In genomic region chrX:45849261-45849660, GRCh38 we compare ENCODE assay signal across 8 cellular contexts.
DNase-seq lines count a peak whose midpoint lies in the region; ATAC-seq, FAIRE-seq and TF ChIP-seq lines count a peak whose summit lies in the region.

No MANE protein-coding gene starts in this region.

- peak; percentile 37 to 38; a peak in 4 of 5 replicates for TF ChIP-seq RAD21 in A549 (conservative IDR thresholded peaks at IDR 0.05 in 1 of 2, IDR thresholded peaks at IDR 0.05 in 1 of 2)

- POLR2A ChIA-PET in A549 (lab: Yijun Ruan, JAX): interaction anchor here (1.0 to 2.0 kb wide), 3 partner anchors 471 to 528 kb away, joined by 4 to 12 read pairs (median 8); no protein-coding TSS in a partner anchor
- POLR2A ChIA-PET in activated naive CD8-positive, alpha-beta T cell treated with anti-CD3 and anti-CD28 coated beads, Interleukin-2, amount 10 ng/mL, durations not matched to agents 7 days and 5 days (lab: Charles Lee): interaction anchor here (1.3 kb wide), 1 partner anchor 79 kb away, joined by 3 read pairs; no protein-coding TSS in a partner anchor

- peak; percentile 51 for TF ChIP-seq CTCF in A549 (IDR thresholded peaks at IDR 0.05)
- TF ChIP-seq CTCF in upper lobe of left lung (IDR thresholded peaks at IDR 0.05): peak in 4 of 6 experiments; percentile 12 to 32 (median 26)

- in situ Hi-C loops in G401 (cut with HindIII; ENCODE audit: low sequenced_read_pairs): no loop called here

- peak; percentile 43 to 76 for DNase-seq in A549 (ENCODE audit: low read depth in 1 of 2, low spot score in 1 of 2)
- DNase-seq in G401 (ENCODE audit: low spot score): peak; percentile 42
- DNase-seq in NCI-H345 (lab: John Stamatoyannopoulos, UW): peak; percentile 35
- DNase-seq in activated naive CD8-positive, alpha-beta T cell treated with anti-CD3 and anti-CD28 coated beads, Interleukin-2, amount 10 ng/mL, durations not matched to agents 7 days and 5 days: no peak
- DNase-seq in iPS-NIHi11 (ENCODE audit: low spot score): peak; percentile 8
- DNase-seq in upper lobe of left lung: peak in 1 of 2 donors; percentile 28

- TF ChIP-seq EP300 in A549 (IDR thresholded peaks at IDR 0.05) (no peak), upper lobe of left lung (IDR thresholded peaks at IDR 0.05) (no peak)

- FAIRE-seq in A549 (lab: Jason Lieb, UNC): peak; percentile 93

- peak overlapping the region; percentile 99 for H3K4me3 ChIP-seq in A549
- H3K4me3 ChIP-seq in upper lobe of left lung: peak overlapping the region in 2 of 4 donors; percentile 62 to 68

- H3K27me3 ChIP-seq in upper lobe of left lung: peaks cover 0 to 15% (median 0%) of the 10 kb centered on the region in 4 donors

- H3K9me3 Mint-ChIP-seq in activated naive CD8-positive, alpha-beta T cell treated with anti-CD3 and anti-CD28 coated beads, Interleukin-2, amount 10 ng/mL, durations not matched to agents 7 days and 5 days: no peaks in the 10 kb centered on the region

- H3K9me3 ChIP-seq in A549: no peaks in the 10 kb centered on the region
- H3K9me3 ChIP-seq in upper lobe of left lung: peaks cover 0 to 3% (median 0%) of the 10 kb centered on the region in 4 donors

- H3K4me1 ChIP-seq in A549 (peaks cover 45% of the 10 kb centered on the region), upper lobe of left lung (peaks cover 0 to 19% (median 0%) of the 10 kb centered on the region in 4 donors)

- H3K4me2 ChIP-seq in A549: peak overlapping the region; percentile 66

- peak overlapping the region; percentile 86 for H3K27ac Mint-ChIP-seq in activated naive CD8-positive, alpha-beta T cell treated with anti-CD3 and anti-CD28 coated beads, Interleukin-2, amount 10 ng/mL, durations not matched to agents 7 days and 5 days

- H3K27me3 Mint-ChIP-seq in activated naive CD8-positive, alpha-beta T cell treated with anti-CD3 and anti-CD28 coated beads, Interleukin-2, amount 10 ng/mL, durations not matched to agents 7 days and 5 days: peaks cover 2% of the 10 kb centered on the region

- H3K27ac ChIP-seq in A549: peak overlapping the region; percentile 96 to 99
- no peak overlapping the region for H3K27ac ChIP-seq in upper lobe of left lung

- H3K4me3 Mint-ChIP-seq in activated naive CD8-positive, alpha-beta T cell treated with anti-CD3 and anti-CD28 coated beads, Interleukin-2, amount 10 ng/mL, durations not matched to agents 7 days and 5 days: peak overlapping the region; percentile 93

- H3K4me1 Mint-ChIP-seq in activated naive CD8-positive, alpha-beta T cell treated with anti-CD3 and anti-CD28 coated beads, Interleukin-2, amount 10 ng/mL, durations not matched to agents 7 days and 5 days: peaks cover 16% of the 10 kb centered on the region

- TF ChIP-seq POLR2A in A549 (IDR thresholded peaks at IDR 0.05; ENCODE audit: low read length): no peak
- no peak for TF ChIP-seq POLR2A in upper lobe of left lung (IDR thresholded peaks at IDR 0.05)

- no peaks in the 10 kb centered on the region for H3K36me3 Mint-ChIP-seq in activated naive CD8-positive, alpha-beta T cell treated with anti-CD3 and anti-CD28 coated beads, Interleukin-2, amount 10 ng/mL, durations not matched to agents 7 days and 5 days

- WGBS in A549 (ENCODE audit: missing lambda C conversion rate): 0% methylated on average over 4 of the region's 4 CpGs
- 10 to 22% methylated on average over 4 of the region's 4 CpGs for WGBS in upper lobe of left lung, 2 donors

- CTCF ChIA-PET in A549 (lab: Yijun Ruan, JAX): interaction anchor here (0.6 to 3.2 kb wide), 9 partner anchors 9 to 527 kb away, joined by 3 to 20 read pairs (median 3); no protein-coding TSS in a partner anchor

- H3K36me3 ChIP-seq in upper lobe of left lung: no peaks in the 10 kb centered on the region

- peak in 1 of 2 experiments; percentile 20; a peak in 3 of 6 replicates for ATAC-seq in A549
- no peak for ATAC-seq in activated naive CD8-positive, alpha-beta T cell treated with anti-CD3 and anti-CD28 coated beads, Interleukin-2, amount 10 ng/mL, durations not matched to agents 7 days and 5 days (ENCODE audit: low read depth)
- ATAC-seq in upper lobe of left lung (ENCODE audit: low FRiP score in 2 of 2): peak; percentile 44 to 52
- no peak for ATAC-seq in GM21786 (IDR thresholded peaks at IDR 0.05; ENCODE audit: unreplicated experiment)
- ATAC-seq in GM18907 (IDR thresholded peaks at IDR 0.05; ENCODE audit: unreplicated experiment): no peak

TF ChIP-seq in A549, 52 proteins besides CTCF, POLR2A, EP300 and RAD21:
- TF ChIP-seq FOSL2 (IDR thresholded peaks at IDR 0.05) (no peak), FOSL2 (CRISPR knock-in tag; IDR thresholded peaks at IDR 0.05) (0 out of 2 replicates have a peak, but pooled peaks have one; percentile 31), MAFK (IDR thresholded peaks at IDR 0.05; ENCODE audit: partially characterized antibody) (no peak), CEBPB (IDR thresholded peaks at IDR 0.05) (no peak), SMC3 (IDR thresholded peaks at IDR 0.05) (peak; percentile 48; the same call in 2 of the 3 replicates)

Comparison
In these comparisons a context has a peak if more than half of its experiments do, and no peak if none do; other contexts are left out.
1. ATAC-seq: peak in upper lobe of left lung (2 of 2); none in activated naive CD8-positive, alpha-beta T cell treated with anti-CD3 and anti-CD28 coated beads, Interleukin-2, amount 10 ng/mL, durations not matched to agents 7 days and 5 days (single experiment), GM21786 (single experiment) and GM18907 (single experiment).
2. H3K27ac ChIP-seq: peak in A549 (2 of 2); none in upper lobe of left lung (0 of 4).